Comparison of ENCODE assay signal across 9 cellular contexts in the genomic region with DNA sequence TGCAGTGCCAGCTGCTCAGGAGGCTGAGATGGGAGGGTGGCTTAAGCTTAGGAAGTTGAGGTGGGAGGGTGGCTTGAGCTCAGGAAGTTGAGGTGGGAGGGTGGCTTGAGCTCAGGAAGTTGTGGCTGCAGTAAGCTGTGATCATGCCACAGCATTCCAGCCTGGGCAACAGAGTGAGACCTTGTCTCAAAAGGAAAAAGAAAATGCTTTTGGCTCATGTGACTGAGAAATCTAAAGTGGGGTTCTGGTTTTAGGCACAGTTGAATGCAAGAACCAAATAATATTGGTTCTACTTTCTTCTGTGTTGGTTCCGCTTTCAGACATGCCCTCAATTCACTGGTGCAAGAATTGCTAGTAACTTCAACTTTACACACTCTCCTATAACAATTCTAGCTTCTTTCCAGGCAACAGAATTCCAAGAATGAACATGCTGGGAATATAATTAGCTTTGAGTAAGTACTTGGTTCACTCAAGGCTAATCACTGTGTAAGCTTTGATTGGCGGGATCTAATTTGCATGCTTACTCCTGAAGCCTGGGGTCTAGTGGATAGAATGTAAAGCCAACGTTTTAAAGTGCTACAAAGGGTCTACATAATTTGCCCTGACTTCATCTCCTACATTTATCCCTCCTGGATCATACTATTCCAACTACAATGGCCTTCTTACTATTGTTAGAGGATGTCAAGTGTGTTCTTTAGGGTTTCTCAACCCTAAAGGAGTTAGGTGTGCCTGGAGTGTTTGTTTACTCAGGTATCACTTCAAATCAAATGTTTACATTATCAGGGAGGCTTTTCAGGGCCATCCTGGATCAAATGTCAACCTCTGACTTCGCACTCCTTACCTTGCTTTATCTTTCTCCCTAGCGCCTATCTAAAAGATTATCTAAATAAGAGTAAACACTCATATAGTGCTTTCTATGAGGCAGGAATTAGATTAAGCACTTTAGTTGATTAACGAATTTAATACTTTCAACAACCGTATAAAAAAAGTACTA.
DNase-seq lines count a peak whose midpoint lies in the region; ATAC-seq and TF ChIP-seq lines count a peak whose summit lies in the region.
"Had no signal": no experiment of that assay in that cellular context is flagged by ENCODE, and none has a peak within 500 bp of the region (broad histone marks: within the 10 kb centered on the region; RNA-seq: fewer than 3 reads in every experiment).

No MANE protein-coding gene starts in this region.

- ATAC-seq in GM18502 (IDR thresholded peaks at IDR 0.05; ENCODE audit: poor library complexity, unreplicated experiment): peak; percentile 45
- peak; percentile 59 for ATAC-seq in HG02943 (IDR thresholded peaks at IDR 0.05; ENCODE audit: low read depth, unreplicated experiment)
- peak; percentile 34 to 51 for ATAC-seq in lower lobe of right lung
- no peak for ATAC-seq in GM19397 (IDR thresholded peaks at IDR 0.05; ENCODE audit: unreplicated experiment)
- ATAC-seq in HG03159 (IDR thresholded peaks at IDR 0.05; ENCODE audit: unreplicated experiment): no peak
- ATAC-seq: HCT116 had no signal

- peaks cover 12% of the 10 kb centered on the region for H3K4me1 ChIP-seq in lower lobe of right lung

- H3K9me3 ChIP-seq in lower lobe of right lung: no peaks in the 10 kb centered on the region

- H3K27me3 ChIP-seq in lower lobe of right lung (ENCODE audit: low read depth): no peaks in the 10 kb centered on the region

- no peak overlapping the region for H3K27ac ChIP-seq in lower lobe of right lung

- DNase-seq in NCI-H82 treated with DMSO at 0.1 percent for 48 hours (lab: John Stamatoyannopoulos, UW; ENCODE audit: unreplicated experiment) (peak; percentile 83), lower lobe of right lung (no peak), mucosa of gallbladder (ENCODE audit: low spot score) (no peak), activated T-cell treated with anti-CD3 and anti-CD28 coated beads for 4 hours (no peak)

- no peaks in the 10 kb centered on the region for H3K36me3 ChIP-seq in lower lobe of right lung

- TF ChIP-seq CTCF in lower lobe of right lung (IDR thresholded peaks at IDR 0.05): no peak

- no peak overlapping the region for H3K4me3 ChIP-seq in lower lobe of right lung

- intact Hi-C loops in lower lobe of right lung (cut with DNase I): no loop called here

Comparison
In these comparisons a context has a peak if more than half of its experiments do, and no peak if none do; other contexts are left out.
1. ATAC-seq: peak in GM18502 (single experiment), HG02943 (single experiment) and lower lobe of right lung (2 of 2); none in GM19397 (single experiment) and HG03159 (single experiment).